13 cellular contexts compared by ENCODE assay signal in genomic region chr16:75868636-75869389, GRCh38.
DNase-seq lines count a peak whose midpoint lies in the region; ATAC-seq, FAIRE-seq and TF ChIP-seq lines count a peak whose summit lies in the region.
"Had no signal": no experiment of that assay in that cellular context is flagged by ENCODE, and none has a peak within 500 bp of the region (broad histone marks: within the 10 kb centered on the region; RNA-seq: fewer than 3 reads in every experiment).

No MANE protein-coding gene starts in this region.

- DNase-seq in HTR-8/SVneo (ENCODE audit: insufficient read length, low spot score) (no peak), globus pallidus (ENCODE audit: low spot score) (peak; percentile 47), osteoblast (ENCODE audit: insufficient read length, low spot score, missing footprints) (peak; percentile 4), superior temporal gyrus (ENCODE audit: extremely low spot score) (peak; percentile 47), upper lobe of right lung (no peak), NCI-H2081 (lab: John Stamatoyannopoulos, UW) (no peak), ureter (ENCODE audit: low spot score) (no peak)
- DNase-seq: CD8-positive, alpha-beta memory T cell; DMS53 had no signal

- TF ChIP-seq CTCF in osteoblast (IDR thresholded peaks at IDR 0.05; ENCODE audit: extremely low read depth, low read depth, low read length): no peak
- no peak for TF ChIP-seq CTCF in upper lobe of right lung (IDR thresholded peaks at IDR 0.05)

- no peak for ATAC-seq in upper lobe of right lung
- ATAC-seq: A549 had no signal

- H3K27me3 ChIP-seq in osteoblast (ENCODE audit: insufficient read depth, low read length) (no peaks in the 10 kb centered on the region), upper lobe of right lung (no peaks in the 10 kb centered on the region)
- H3K27me3 ChIP-seq: BLaER1 had no signal

- H3K4me1 ChIP-seq in osteoblast (ENCODE audit: insufficient read depth, low read length) (no peaks in the 10 kb centered on the region), upper lobe of right lung (no peaks in the 10 kb centered on the region)
- H3K4me1 ChIP-seq: A549, BLaER1, HAP-1 had no signal

- no peaks in the 10 kb centered on the region for H3K79me2 ChIP-seq in osteoblast (ENCODE audit: insufficient read depth, low read length)

- intact Hi-C loops in upper lobe of right lung (cut with DNase I): no loop called here

- H3K27ac ChIP-seq in osteoblast (ENCODE audit: low read depth, low read length) (no peak overlapping the region), upper lobe of right lung (no peak overlapping the region)
- H3K27ac ChIP-seq: A549, BLaER1 had no signal

- H3K36me3 ChIP-seq in osteoblast (ENCODE audit: insufficient read depth, low read length) (no peaks in the 10 kb centered on the region), upper lobe of right lung (no peaks in the 10 kb centered on the region)
- H3K36me3 ChIP-seq: BLaER1, HAP-1 had no signal

- H3K4me3 ChIP-seq in osteoblast (ENCODE audit: insufficient read depth, low read length) (no peak overlapping the region), upper lobe of right lung (no peak overlapping the region)
- H3K4me3 ChIP-seq: A549, BLaER1, HAP-1 had no signal

- H4K20me1 ChIP-seq in osteoblast (ENCODE audit: insufficient read depth, low read length): no peaks in the 10 kb centered on the region
- H4K20me1 ChIP-seq: BLaER1 had no signal

- peak; percentile 90 for FAIRE-seq in HTR-8/SVneo (lab: Jason Lieb, UNC)
- FAIRE-seq: A549, H1 had no signal

- no peak overlapping the region for H2AFZ ChIP-seq in osteoblast (ENCODE audit: low read length)

- no peak overlapping the region for H3K4me2 ChIP-seq in osteoblast (ENCODE audit: insufficient read depth, low read length)
- H3K4me2 ChIP-seq: A549, BLaER1 had no signal

- no peaks in the 10 kb centered on the region for H3K9me3 ChIP-seq in osteoblast (ENCODE audit: low read depth, low read length)
- no peaks in the 10 kb centered on the region for H3K9me3 ChIP-seq in upper lobe of right lung
- H3K9me3 ChIP-seq: A549, BLaER1, HAP-1 had no signal

Comparison
In these comparisons a context has a peak if more than half of its experiments do, and no peak if none do; other contexts are left out.
1. DNase-seq: peak in globus pallidus (single experiment), osteoblast (single experiment) and superior temporal gyrus (single experiment); none in HTR-8/SVneo (single experiment), upper lobe of right lung (single experiment), NCI-H2081 (0 of 2) and ureter (single experiment).